27 cellular contexts compared by ENCODE assay signal in genomic region chr2:156518160-156518559, GRCh38.
"Had no signal": no experiment of that assay in that cellular context is flagged by ENCODE, and none has a peak within 500 bp of the region (broad histone marks: within the 10 kb centered on the region; RNA-seq: fewer than 3 reads in every experiment).

No MANE protein-coding gene starts in this region.

- H3K27me3 Mint-ChIP-seq: dendritic cell treated with granulocyte-macrophage colony-stimulating factor and Interleukin-4, amounts not matched to agents 40 ng/mL and 50 ng/mL, for 4 days; effector memory CD8-positive, alpha-beta T cell; natural killer cell treated with Interleukin-12 subunit alpha and Interleukin-12 subunit beta and Interleukin-15 and Interleukin-18, amount 100 ng/mL, for 72 hours; type B pancreatic cell had no signal

- H3K9me3 Mint-ChIP-seq: dendritic cell treated with granulocyte-macrophage colony-stimulating factor and Interleukin-4, amounts not matched to agents 40 ng/mL and 50 ng/mL, for 4 days; effector memory CD8-positive, alpha-beta T cell; immature natural killer cell; natural killer cell treated with Interleukin-12 subunit alpha and Interleukin-12 subunit beta and Interleukin-15 and Interleukin-18, amount 100 ng/mL, for 72 hours; stimulated activated effector memory CD8-positive, alpha-beta T cell treated with anti-CD3 and anti-CD28 coated beads, Interleukin-12 subunit alpha, Interleukin-12 subunit beta, amount 100 ng/mL, for 72 hours; type B pancreatic cell had no signal

- H3K36me3 ChIP-seq: right lobe of liver, thyroid gland had no signal

- H3K27ac Mint-ChIP-seq: dendritic cell treated with granulocyte-macrophage colony-stimulating factor and Interleukin-4, amounts not matched to agents 40 ng/mL and 50 ng/mL, for 4 days; effector memory CD8-positive, alpha-beta T cell; immature natural killer cell; natural killer cell treated with Interleukin-12 subunit alpha and Interleukin-12 subunit beta and Interleukin-15 and Interleukin-18, amount 100 ng/mL, for 72 hours; stimulated activated effector memory CD8-positive, alpha-beta T cell treated with anti-CD3 and anti-CD28 coated beads, Interleukin-12 subunit alpha, Interleukin-12 subunit beta, amount 100 ng/mL, for 72 hours; type B pancreatic cell had no signal

- H3K27me3 ChIP-seq: esophagus squamous epithelium, gastroesophageal sphincter, right lobe of liver, suprapubic skin, thyroid gland had no signal

- H3K4me3 ChIP-seq: esophagus squamous epithelium, gastroesophageal sphincter, lung, psoas muscle, right lobe of liver, suprapubic skin, thyroid gland had no signal

- H3K4me3 Mint-ChIP-seq: dendritic cell treated with granulocyte-macrophage colony-stimulating factor and Interleukin-4, amounts not matched to agents 40 ng/mL and 50 ng/mL, for 4 days; effector memory CD8-positive, alpha-beta T cell; immature natural killer cell; natural killer cell treated with Interleukin-12 subunit alpha and Interleukin-12 subunit beta and Interleukin-15 and Interleukin-18, amount 100 ng/mL, for 72 hours; stimulated activated effector memory CD8-positive, alpha-beta T cell treated with anti-CD3 and anti-CD28 coated beads, Interleukin-12 subunit alpha, Interleukin-12 subunit beta, amount 100 ng/mL, for 72 hours; type B pancreatic cell had no signal

- H3K9me3 ChIP-seq: psoas muscle, right lobe of liver, thyroid gland had no signal

- H3K4me1 ChIP-seq: esophagus squamous epithelium, gastroesophageal sphincter, parathyroid adenoma, psoas muscle, right lobe of liver, suprapubic skin had no signal

- ATAC-seq: effector memory CD8-positive, alpha-beta T cell; gastroesophageal sphincter; left ventricle myocardium superior; natural killer cell treated with Interleukin-12 subunit alpha and Interleukin-12 subunit beta and Interleukin-15 and Interleukin-18, amount 100 ng/mL, for 72 hours; psoas muscle; right lobe of liver; stimulated activated effector memory CD8-positive, alpha-beta T cell treated with anti-CD3 and anti-CD28 coated beads, Interleukin-12 subunit alpha, Interleukin-12 subunit beta, amount 100 ng/mL, for 72 hours; stimulated activated naive CD8-positive, alpha-beta T cell treated with anti-CD3 and anti-CD28 coated beads, Interleukin-15, Interleukin-2, amounts not matched to agents 100 U/mL and 50 U/mL, for 24 hours had no signal

- DNase-seq: effector memory CD8-positive, alpha-beta T cell; esophagus squamous epithelium; foreskin fibroblast; glutamatergic neuron; immature natural killer cell; kidney; left cardiac atrium; left ventricle myocardium superior; mesenchymal stem cell; midbrain; occipital lobe; psoas muscle; retina; right lobe of liver; stimulated activated CD4-positive, alpha-beta T cell treated with anti-CD3 and anti-CD28 coated beads, Interleukin-4, amount 100 ng/mL, for 1 hour; stimulated activated CD8-positive, alpha-beta memory T cell treated with anti-CD3 and anti-CD28 coated beads, Interleukin-4, amount 100 ng/mL, for 48 hours; stimulated activated naive CD8-positive, alpha-beta T cell treated with anti-CD3 and anti-CD28 coated beads, Interleukin-15, Interleukin-2, amounts not matched to agents 100 U/mL and 50 U/mL, for 24 hours; thyroid gland had no signal

- H3K4me1 Mint-ChIP-seq: immature natural killer cell; stimulated activated effector memory CD8-positive, alpha-beta T cell treated with anti-CD3 and anti-CD28 coated beads, Interleukin-12 subunit alpha, Interleukin-12 subunit beta, amount 100 ng/mL, for 72 hours had no signal

- H3K27ac ChIP-seq: epithelial cell of prostate, esophagus squamous epithelium, gastroesophageal sphincter, parathyroid adenoma, psoas muscle, right lobe of liver, suprapubic skin, thyroid gland had no signal
